In the genomic region with DNA sequence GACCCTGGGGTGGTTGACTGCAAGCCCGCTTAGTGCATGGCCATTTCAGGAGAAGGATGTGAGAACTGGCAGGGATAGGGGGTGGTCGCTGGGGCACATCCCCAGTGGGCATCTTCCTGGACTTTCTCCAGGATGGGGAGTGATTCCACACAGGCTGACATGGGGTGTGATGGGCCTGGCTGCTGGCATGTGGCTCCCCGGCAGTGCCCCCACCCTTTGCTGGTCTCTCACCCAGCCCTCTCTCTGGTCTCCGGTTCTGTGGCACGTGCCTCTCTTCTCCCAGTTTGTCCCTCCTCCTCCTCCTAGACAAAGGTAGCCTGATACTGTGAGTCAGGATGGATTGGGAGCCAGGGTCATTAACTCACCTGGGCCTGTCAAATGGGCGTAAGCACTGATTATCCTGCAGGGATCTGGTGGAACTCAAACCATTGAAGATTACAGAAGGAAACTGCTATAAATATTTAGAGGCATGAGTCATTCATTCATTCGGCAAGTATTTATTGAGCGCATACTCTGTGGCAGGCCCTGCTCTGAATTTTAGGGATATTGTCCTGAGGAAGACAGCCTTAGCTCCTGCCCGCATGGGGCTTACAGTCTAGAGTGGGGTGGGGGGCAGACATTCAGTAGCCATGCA, we compare ENCODE assay signal across 19 cellular contexts. TPM values are rescaled to one million over a fixed set of nuclear protein-coding genes. Genes with fewer than 3 reads are reported as not detected.
DNase-seq lines count a peak whose midpoint lies in the region; ATAC-seq and TF ChIP-seq lines count a peak whose summit lies in the region.
"Had no signal": no experiment of that assay in that cellular context is flagged by ENCODE, and none has a peak within 500 bp of the region (broad histone marks: within the 10 kb centered on the region; RNA-seq: fewer than 3 reads in every experiment).

No MANE protein-coding gene starts in this region.

- no peaks in the 10 kb centered on the region for H3K27me3 ChIP-seq in WERI-Rb-1 (ENCODE audit: insufficient read depth, low read depth, severe bottlenecking)
- no peaks in the 10 kb centered on the region for H3K27me3 ChIP-seq in stomach
- H3K27me3 ChIP-seq: tibial nerve had no signal

- H3K4me1 Mint-ChIP-seq in activated T-helper 2 cell treated with anti-CD3 and anti-CD28 coated beads, Interferon-gamma antibody, Interleukin-2, Interleukin-4, amounts not matched to agents 10 μg/mL and 5 μg/mL and 100 μg/mL, durations not matched to agents 14 hours and 24 hours and 36 hours (ENCODE audit: low read depth), result peaks cover 54% of the 10 kb centered on the region

- no peak for TF ChIP-seq CTCF in WERI-Rb-1 (IDR thresholded peaks at IDR 0.05; ENCODE audit: low read depth, low read length)
- TF ChIP-seq CTCF in stomach (IDR thresholded peaks at IDR 0.05), result no peak

- H3K4me3 Mint-ChIP-seq in activated T-helper 2 cell treated with anti-CD3 and anti-CD28 coated beads, Interferon-gamma antibody, Interleukin-2, Interleukin-4, amounts not matched to agents 10 μg/mL and 5 μg/mL and 100 μg/mL, durations not matched to agents 14 hours and 24 hours and 36 hours (ENCODE audit: low read depth), result no peak overlapping the region

- H3K4me3 ChIP-seq in WERI-Rb-1 (ENCODE audit: low read depth, low read length) (no peak overlapping the region), stomach (no peak overlapping the region)
- H3K4me3 ChIP-seq: HAP-1, lung, tibial nerve had no signal

- peaks cover 41 to 94% (median 58%) of the 10 kb centered on the region in 4 donors for H3K4me1 ChIP-seq in stomach

- H3K27ac ChIP-seq in WERI-Rb-1 (peak overlapping the region; percentile 10; the same call in 1 of the 2 replicates), stomach (peak overlapping the region in 3 of 5 donors; percentile 0 to 2 (median 0))

- H3K27ac Mint-ChIP-seq in activated T-helper 2 cell treated with anti-CD3 and anti-CD28 coated beads, Interferon-gamma antibody, Interleukin-2, Interleukin-4, amounts not matched to agents 10 μg/mL and 5 μg/mL and 100 μg/mL, durations not matched to agents 14 hours and 24 hours and 36 hours, result no peak overlapping the region

- ATAC-seq in GM21515 (IDR thresholded peaks at IDR 0.05; ENCODE audit: unreplicated experiment), result no peak

- H3K9me3 ChIP-seq in WERI-Rb-1 (ENCODE audit: severe bottlenecking) (peaks cover 4% of the 10 kb centered on the region), stomach (no peaks in the 10 kb centered on the region)
- H3K9me3 ChIP-seq: HAP-1, tibial nerve had no signal

- no peaks in the 10 kb centered on the region for H3K9me3 Mint-ChIP-seq in activated T-helper 2 cell treated with anti-CD3 and anti-CD28 coated beads, Interferon-gamma antibody, Interleukin-2, Interleukin-4, amounts not matched to agents 10 μg/mL and 5 μg/mL and 100 μg/mL, durations not matched to agents 14 hours and 24 hours and 36 hours

- intact Hi-C loops in stomach (cut with DNase I; ENCODE audit: low total_unique reads), result loop anchor here (5.0 kb wide), 1 partner anchor 190 kb away; no protein-coding TSS in a partner anchor
- intact Hi-C loops in activated T-helper 2 cell treated with anti-CD3 and anti-CD28 coated beads, Interferon-gamma antibody, Interleukin-2, Interleukin-4, amounts not matched to agents 10 μg/mL and 5 μg/mL and 100 μg/mL, durations not matched to agents 14 hours and 24 hours and 36 hours (cut with micrococcal nuclease), result no loop called here

- no peaks in the 10 kb centered on the region for H3K27me3 Mint-ChIP-seq in activated T-helper 2 cell treated with anti-CD3 and anti-CD28 coated beads, Interferon-gamma antibody, Interleukin-2, Interleukin-4, amounts not matched to agents 10 μg/mL and 5 μg/mL and 100 μg/mL, durations not matched to agents 14 hours and 24 hours and 36 hours (ENCODE audit: low read depth)

- no peaks in the 10 kb centered on the region for H3K36me3 ChIP-seq in WERI-Rb-1
- no peaks in the 10 kb centered on the region for H3K36me3 ChIP-seq in stomach
- H3K36me3 ChIP-seq: HAP-1, tibial nerve had no signal

- TF ChIP-seq POLR2A in stomach (IDR thresholded peaks at IDR 0.05), result no peak

- peaks cover 4% of the 10 kb centered on the region for H3K36me3 Mint-ChIP-seq in activated T-helper 2 cell treated with anti-CD3 and anti-CD28 coated beads, Interferon-gamma antibody, Interleukin-2, Interleukin-4, amounts not matched to agents 10 μg/mL and 5 μg/mL and 100 μg/mL, durations not matched to agents 14 hours and 24 hours and 36 hours (ENCODE audit: low read depth)

- TF ChIP-seq EP300 in stomach (IDR thresholded peaks at IDR 0.05), result no peak

- peak; percentile 43 for DNase-seq in activated effector memory CD4-positive, alpha-beta T cell treated with anti-CD3 and anti-CD28 coated beads, Interleukin-2, amount 50 U/mL, for 16 hours
- DNase-seq in activated effector memory CD4-positive, alpha-beta T cell treated with Interleukin-2 at 50 U/mL for 16 hours, result no peak
- DNase-seq in WERI-Rb-1 (no peak), islet precursor cell (peak; percentile 28), stomach (no peak), NCI-H82 (lab: John Stamatoyannopoulos, UW) (no peak)
- no peak for DNase-seq in activated T-helper 2 cell treated with anti-CD3 and anti-CD28 coated beads, Interferon-gamma antibody, Interleukin-2, Interleukin-4, amounts not matched to agents 10 μg/mL and 5 μg/mL and 100 μg/mL, durations not matched to agents 14 hours and 24 hours and 36 hours (ENCODE audit: low spot score)
- DNase-seq: activated CD4-positive, alpha-beta T cell treated with anti-CD3 and anti-CD28 coated beads, Interleukin-2, amount 50 U/mL, for 48 hours; activated gamma-delta T cell treated with Interleukin-2 at 50 U/mL for 16 hours; cerebellar nuclear complex; NCI-H1436; occipital lobe had no signal

- WGBS in stomach, 5 donors, result 77 to 83% (median 80%) methylated on average over 9 of the region's 9 CpGs

RNA-seq across cellular contexts. Expression of a gene that starts 23.6 kb away (rescaled TPM):
- 100 to 1,000 TPM in 2 of 5 donors, 10 to 100 TPM in 3; 22.3 to 299 (median 85.8) TPM for total RNA-seq in stomach
- 10 to 100 TPM in 1 of 3 donors, 1 to 10 TPM in 2; 9.5 to 40.9 (median 9.6) TPM for polyA plus RNA-seq in stomach
- total RNA-seq in activated T-helper 2 cell treated with anti-CD3 and anti-CD28 coated beads, Interferon-gamma antibody, Interleukin-2, Interleukin-4, amounts not matched to agents 10 μg/mL and 5 μg/mL and 100 μg/mL, durations not matched to agents 14 hours and 24 hours and 36 hours, result not detected in 2 replicates
- total RNA-seq: occipital lobe; T-helper 2 cell treated with Interferon-gamma antibody and Interleukin-4, amounts not matched to agents 100 ng/mL and 5 ng/mL, for 36 hours; tibial nerve had no signal
- polyA plus RNA-seq: AG04450 had no signal

RNA-seq across cellular contexts. Expression of a gene that starts 46.5 kb away (rescaled TPM):
- 100 to 1,000 TPM in 2 of 5 donors, 10 to 100 TPM in 3; 32.2 to 213 (median 84.6) TPM for total RNA-seq in stomach
- polyA plus RNA-seq in stomach, result 100 to 1,000 TPM in 2 of 3 donors, 10 to 100 TPM in 1; 83.8 to 350 (median 194) TPM
- total RNA-seq in activated T-helper 2 cell treated with anti-CD3 and anti-CD28 coated beads, Interferon-gamma antibody, Interleukin-2, Interleukin-4, amounts not matched to agents 10 μg/mL and 5 μg/mL and 100 μg/mL, durations not matched to agents 14 hours and 24 hours and 36 hours, result 11.2 and 13.6 TPM in 2 replicates
- total RNA-seq: HT-29 had no signal

Comparison
In these comparisons a context has a peak if more than half of its experiments do, and no peak if none do; other contexts are left out.
1. DNase-seq: peak in activated effector memory CD4-positive, alpha-beta T cell treated with anti-CD3 and anti-CD28 coated beads, Interleukin-2, amount 50 U/mL, for 16 hours (single experiment) and islet precursor cell (single experiment); none in activated effector memory CD4-positive, alpha-beta T cell treated with Interleukin-2 at 50 U/mL for 16 hours (single experiment), WERI-Rb-1 (single experiment), stomach (single experiment), activated T-helper 2 cell treated with anti-CD3 and anti-CD28 coated beads, Interferon-gamma antibody, Interleukin-2, Interleukin-4, amounts not matched to agents 10 μg/mL and 5 μg/mL and 100 μg/mL, durations not matched to agents 14 hours and 24 hours and 36 hours (single experiment) and NCI-H82 (single experiment).
2. RNA of a gene that starts 23.6 kb away (total RNA-seq): 22.3 to 299 TPM in stomach; not detected in activated T-helper 2 cell treated with anti-CD3 and anti-CD28 coated beads, Interferon-gamma antibody, Interleukin-2, Interleukin-4, amounts not matched to agents 10 μg/mL and 5 μg/mL and 100 μg/mL, durations not matched to agents 14 hours and 24 hours and 36 hours; every median in the first group is over 10 times any median in the second.